22 cellular contexts compared by ENCODE assay signal in genomic region chr6:39880521-39881048, GRCh38. TPM values are rescaled to one million over a fixed set of nuclear protein-coding genes. Genes with fewer than 3 reads are reported as not detected.
DNase-seq lines count a peak whose midpoint lies in the region; ATAC-seq and TF ChIP-seq lines count a peak whose summit lies in the region.
"Had no signal": no experiment of that assay in that cellular context is flagged by ENCODE, and none has a peak within 500 bp of the region (broad histone marks: within the 10 kb centered on the region; RNA-seq: fewer than 3 reads in every experiment).

No MANE protein-coding gene starts in this region.

- H3K4me3 Mint-ChIP-seq in activated T-cell treated with anti-CD3 and anti-CD28 coated beads, Interleukin-2, amount 50 U/mL, for 72 hours, result no peak overlapping the region
- H3K4me3 Mint-ChIP-seq: activated naive CD4-positive, alpha-beta T cell treated with anti-CD3 and anti-CD28 coated beads, Interleukin-2, amount 50 U/mL, for 24 hours had no signal

- no peak overlapping the region for H3K27ac Mint-ChIP-seq in activated T-cell treated with anti-CD3 and anti-CD28 coated beads, Interleukin-2, amount 50 U/mL, for 72 hours
- H3K27ac Mint-ChIP-seq: activated naive CD4-positive, alpha-beta T cell treated with anti-CD3 and anti-CD28 coated beads, Interleukin-2, amount 50 U/mL, for 24 hours had no signal

- 87% methylated on average over 4 of the region's 4 CpGs for WGBS in esophagus muscularis mucosa
- 71 to 75% methylated on average over 4 of the region's 4 CpGs for WGBS in esophagus squamous epithelium, 2 donors

- H3K27ac ChIP-seq in DND-41 (ENCODE audit: low read length) (peak overlapping the region; percentile 74), esophagus muscularis mucosa (replicated peaks in 1 of 4) (peak overlapping the region; percentile 12 to 86 (median 52)), esophagus squamous epithelium (peak overlapping the region in 1 of 4 donors; percentile 28)
- H3K27ac ChIP-seq: BLaER1 treated with 17β-estradiol and CSF1 and Interleukin-3, amounts not matched to agents 10 nM and 100 nM; PC-9 had no signal

- H3K9me3 ChIP-seq in DND-41 (ENCODE audit: insufficient read depth, low read length, severe bottlenecking) (no peaks in the 10 kb centered on the region), esophagus muscularis mucosa (no peaks in the 10 kb centered on the region), skeletal muscle satellite cell (replicated peaks; ENCODE audit: low read length) (no peaks in the 10 kb centered on the region), esophagus squamous epithelium (no peaks in the 10 kb centered on the region)
- H3K9me3 ChIP-seq: BLaER1 treated with 17β-estradiol and CSF1 and Interleukin-3, amounts not matched to agents 10 nM and 100 nM; transverse colon had no signal

- H2AFZ ChIP-seq in DND-41 (ENCODE audit: low read depth, low read length), result no peak overlapping the region
- H2AFZ ChIP-seq: PC-9 had no signal

- intact Hi-C loops in esophagus muscularis mucosa (cut with DNase I), result loop anchor here (5.0 kb wide), 1 partner anchor 48 kb away; no protein-coding TSS in a partner anchor
- intact Hi-C loops in esophagus squamous epithelium (cut with DNase I), result loop anchor here (10.0 kb wide), 1 partner anchor 496 kb away; no protein-coding TSS in a partner anchor

- H4K20me1 ChIP-seq in DND-41 (ENCODE audit: insufficient read depth, low read length), result no peaks in the 10 kb centered on the region
- H4K20me1 ChIP-seq: BLaER1 treated with 17β-estradiol and CSF1 and Interleukin-3, amounts not matched to agents 10 nM and 100 nM had no signal

- peak; percentile 55 for DNase-seq in DND-41
- peak; percentile 78 for DNase-seq in NCI-H2171 treated with DMSO at 0.1 percent for 48 hours (lab: John Stamatoyannopoulos, UW)
- no peak for DNase-seq in esophagus muscularis mucosa (ENCODE audit: extremely low spot score)
- no peak for DNase-seq in NOMO-1 treated with DMSO at 0.1 percent for 48 hours (lab: John Stamatoyannopoulos, UW; ENCODE audit: unreplicated experiment)
- DNase-seq in activated T-cell treated with anti-CD3 and anti-CD28 coated beads, Interleukin-2, amount 50 U/mL, for 72 hours, result no peak
- DNase-seq in COLO829 (ENCODE audit: low spot score), result no peak
- no peak for DNase-seq in esophagus squamous epithelium (lab: John Stamatoyannopoulos, UW)
- DNase-seq: activated CD4-positive, alpha-beta T cell treated with anti-CD3 and anti-CD28 coated beads, Interleukin-2, amount 50 U/mL, for 4 hours; activated CD4-positive, CD25-positive, alpha-beta regulatory T cell; kidney glomerular epithelial cell; mammary epithelial cell; NCI-H1436 treated with DMSO at 0.1 percent for 48 hours; NCI-H446; PC-9; SHP77; stimulated activated CD4-positive, alpha-beta T cell treated with anti-CD3 and anti-CD28 coated beads, Interleukin-12 subunit alpha, Interleukin-12 subunit beta, amount 100 ng/mL, for 4 hours; stimulated activated CD4-positive, alpha-beta T cell treated with anti-CD3 and anti-CD28 coated beads, Interleukin-4, amount 100 ng/mL, for 24 hours; stimulated activated naive CD4-positive, alpha-beta T cell; transverse colon had no signal

- peak; percentile 89 for ATAC-seq in DND-41 (ENCODE audit: insufficient read depth, low read depth)
- ATAC-seq in activated T-cell treated with anti-CD3 and anti-CD28 coated beads, Interleukin-2, amount 50 U/mL, for 72 hours (replicated peaks in 1 of 2), result no peak

- TF ChIP-seq POLR2A in esophagus muscularis mucosa (IDR thresholded peaks at IDR 0.05; ENCODE audit: low read depth) (no peak), esophagus squamous epithelium (IDR thresholded peaks at IDR 0.05) (no peak)

- H3K9me3 Mint-ChIP-seq in activated T-cell treated with anti-CD3 and anti-CD28 coated beads, Interleukin-2, amount 50 U/mL, for 72 hours, result no peaks in the 10 kb centered on the region
- H3K9me3 Mint-ChIP-seq: activated naive CD4-positive, alpha-beta T cell treated with anti-CD3 and anti-CD28 coated beads, Interleukin-2, amount 50 U/mL, for 24 hours had no signal

- no peaks in the 10 kb centered on the region for H3K4me1 Mint-ChIP-seq in activated T-cell treated with anti-CD3 and anti-CD28 coated beads, Interleukin-2, amount 50 U/mL, for 72 hours (ENCODE audit: low read depth)
- H3K4me1 Mint-ChIP-seq: activated naive CD4-positive, alpha-beta T cell treated with anti-CD3 and anti-CD28 coated beads, Interleukin-2, amount 50 U/mL, for 24 hours had no signal

- H3K36me3 ChIP-seq in DND-41 (ENCODE audit: insufficient read depth, low read length) (no peaks in the 10 kb centered on the region), esophagus muscularis mucosa (peaks cover 22 to 76% (median 64%) of the 10 kb centered on the region in 4 donors), skeletal muscle satellite cell (ENCODE audit: insufficient read depth, low read length) (peaks cover 15% of the 10 kb centered on the region), esophagus squamous epithelium (peaks cover 0 to 33% (median 4%) of the 10 kb centered on the region in 3 donors)
- H3K36me3 ChIP-seq: BLaER1 treated with 17β-estradiol and CSF1 and Interleukin-3, amounts not matched to agents 10 nM and 100 nM had no signal

- TF ChIP-seq EP300 in esophagus muscularis mucosa (IDR thresholded peaks at IDR 0.05), result no peak

- H3K4me3 ChIP-seq in DND-41 (ENCODE audit: low read depth in 1 of 2, low read length in 2 of 2), result no peak overlapping the region
- no peak overlapping the region for H3K4me3 ChIP-seq in esophagus muscularis mucosa
- no peak overlapping the region for H3K4me3 ChIP-seq in skeletal muscle satellite cell (ENCODE audit: low read length)
- H3K4me3 ChIP-seq in esophagus squamous epithelium, result no peak overlapping the region
- H3K4me3 ChIP-seq: BLaER1 treated with 17β-estradiol and CSF1 and Interleukin-3, amounts not matched to agents 10 nM and 100 nM; PC-9; transverse colon had no signal

- TF ChIP-seq CTCF in DND-41 (IDR thresholded peaks at IDR 0.05; ENCODE audit: borderline replicate concordance, extremely low read depth, low read length, poor library complexity, severe bottlenecking) (peak; percentile 1), esophagus muscularis mucosa (IDR thresholded peaks at IDR 0.05) (no peak), esophagus squamous epithelium (IDR thresholded peaks at IDR 0.05) (no peak)

- H3K27me3 Mint-ChIP-seq in activated T-cell treated with anti-CD3 and anti-CD28 coated beads, Interleukin-2, amount 50 U/mL, for 72 hours (ENCODE audit: low read depth), result peaks cover 8% of the 10 kb centered on the region

- no peaks in the 10 kb centered on the region for H3K27me3 ChIP-seq in DND-41 (ENCODE audit: insufficient read depth, low read length, poor library complexity)
- no peaks in the 10 kb centered on the region for H3K27me3 ChIP-seq in esophagus muscularis mucosa
- H3K27me3 ChIP-seq in skeletal muscle satellite cell (ENCODE audit: control insufficient read depth, insufficient read depth, low read length), result no peaks in the 10 kb centered on the region
- H3K27me3 ChIP-seq in esophagus squamous epithelium, result no peaks in the 10 kb centered on the region
- H3K27me3 ChIP-seq: BLaER1 treated with 17β-estradiol and CSF1 and Interleukin-3, amounts not matched to agents 10 nM and 100 nM; transverse colon had no signal

- no peak overlapping the region for H3K4me2 ChIP-seq in DND-41 (ENCODE audit: insufficient read depth, low read length)
- peak overlapping the region; percentile 33 for H3K4me2 ChIP-seq in skeletal muscle satellite cell (ENCODE audit: low read length)
- H3K4me2 ChIP-seq: BLaER1 treated with 17β-estradiol and CSF1 and Interleukin-3, amounts not matched to agents 10 nM and 100 nM; PC-9 had no signal

- H3K79me2 ChIP-seq in DND-41 (ENCODE audit: insufficient read depth, low read length), result no peaks in the 10 kb centered on the region

- H3K4me1 ChIP-seq in DND-41 (ENCODE audit: insufficient read depth, low read length) (peaks cover 37% of the 10 kb centered on the region), esophagus muscularis mucosa (peaks cover 17 to 76% (median 66%) of the 10 kb centered on the region in 4 donors), skeletal muscle satellite cell (ENCODE audit: control insufficient read depth, insufficient read depth, low read length) (peaks cover 64% of the 10 kb centered on the region), esophagus squamous epithelium (peaks cover 0 to 14% (median 7%) of the 10 kb centered on the region in 3 donors)
- H3K4me1 ChIP-seq: BLaER1 treated with 17β-estradiol and CSF1 and Interleukin-3, amounts not matched to agents 10 nM and 100 nM had no signal

- H3K36me3 Mint-ChIP-seq in activated T-cell treated with anti-CD3 and anti-CD28 coated beads, Interleukin-2, amount 50 U/mL, for 72 hours (ENCODE audit: insufficient read depth in 2 of 2), result no peaks in the 10 kb centered on the region
- H3K36me3 Mint-ChIP-seq: activated naive CD4-positive, alpha-beta T cell treated with anti-CD3 and anti-CD28 coated beads, Interleukin-2, amount 50 U/mL, for 24 hours had no signal

- H3K9ac ChIP-seq in DND-41 (ENCODE audit: low read depth, low read length) (no peak overlapping the region), skeletal muscle satellite cell (ENCODE audit: low read depth, low read length) (no peak overlapping the region)
- H3K9ac ChIP-seq: BLaER1 treated with 17β-estradiol and CSF1 and Interleukin-3, amounts not matched to agents 10 nM and 100 nM had no signal

RNA-seq across cellular contexts. Expression of gene MOCS1, which starts 53.7 kb away (rescaled TPM):
- total RNA-seq in esophagus muscularis mucosa (10 to 100 TPM; 19.1 to 37.3 (median 28.0) TPM), esophagus squamous epithelium (10 to 100 TPM in 2 of 4 donors, 1 to 10 TPM in 2; 5.0 to 12.0 (median 8.4) TPM)
- 12.9 and 13.5 TPM in 2 replicates for total RNA-seq in skeletal muscle satellite cell (2012; rRNA removed)
- total RNA-seq in activated T-cell treated with anti-CD3 and anti-CD28 coated beads, Interleukin-2, amount 50 U/mL, for 72 hours, result 1 to 10 TPM; 1.4 to 2.6 TPM
- total RNA-seq: PC-9 had no signal

Comparison
In these comparisons a context has a peak if more than half of its experiments do, and no peak if none do; other contexts are left out.
1. DNase-seq: peak in DND-41 (single experiment) and NCI-H2171 treated with DMSO at 0.1 percent for 48 hours (single experiment); none in esophagus muscularis mucosa (single experiment), NOMO-1 treated with DMSO at 0.1 percent for 48 hours (single experiment), activated T-cell treated with anti-CD3 and anti-CD28 coated beads, Interleukin-2, amount 50 U/mL, for 72 hours (0 of 2), COLO829 (single experiment) and esophagus squamous epithelium (single experiment).